Comparison of ENCODE assay signal across 1 cellular context in the genomic region with DNA sequence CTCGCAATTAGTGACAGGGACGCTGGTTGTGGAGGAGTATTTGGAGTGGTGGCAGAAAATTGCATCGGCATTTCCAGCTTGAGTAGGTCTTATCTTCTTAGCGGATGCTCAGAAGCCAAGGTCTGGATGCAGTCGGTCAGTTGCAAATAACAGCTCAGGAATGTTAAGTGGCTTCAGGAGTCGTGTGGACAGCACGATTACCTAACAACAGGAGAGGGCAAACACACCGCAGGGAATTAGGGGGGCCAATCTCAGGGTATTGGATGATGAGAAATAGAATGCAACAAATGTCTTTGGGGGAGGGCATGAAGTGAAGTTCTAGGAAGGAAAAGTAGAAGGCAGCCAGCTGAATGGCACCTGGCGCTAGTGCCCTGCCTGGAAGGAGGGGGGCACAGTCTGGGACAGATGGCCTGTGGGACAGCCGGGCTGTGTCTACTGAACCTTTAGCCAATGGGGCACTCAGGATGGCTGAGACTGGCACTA.
A peak's percentile ranks its signal among the peaks of the same experiment; 100 is the strongest.
TF ChIP-seq lines count a peak whose summit lies in the region.

No MANE protein-coding gene starts in this region.

TF ChIP-seq in GM23338, 12 proteins besides CTCF, POLR2A, EP300 and RAD21 (continued from another document):
- TF ChIP-seq, protein P1, sequence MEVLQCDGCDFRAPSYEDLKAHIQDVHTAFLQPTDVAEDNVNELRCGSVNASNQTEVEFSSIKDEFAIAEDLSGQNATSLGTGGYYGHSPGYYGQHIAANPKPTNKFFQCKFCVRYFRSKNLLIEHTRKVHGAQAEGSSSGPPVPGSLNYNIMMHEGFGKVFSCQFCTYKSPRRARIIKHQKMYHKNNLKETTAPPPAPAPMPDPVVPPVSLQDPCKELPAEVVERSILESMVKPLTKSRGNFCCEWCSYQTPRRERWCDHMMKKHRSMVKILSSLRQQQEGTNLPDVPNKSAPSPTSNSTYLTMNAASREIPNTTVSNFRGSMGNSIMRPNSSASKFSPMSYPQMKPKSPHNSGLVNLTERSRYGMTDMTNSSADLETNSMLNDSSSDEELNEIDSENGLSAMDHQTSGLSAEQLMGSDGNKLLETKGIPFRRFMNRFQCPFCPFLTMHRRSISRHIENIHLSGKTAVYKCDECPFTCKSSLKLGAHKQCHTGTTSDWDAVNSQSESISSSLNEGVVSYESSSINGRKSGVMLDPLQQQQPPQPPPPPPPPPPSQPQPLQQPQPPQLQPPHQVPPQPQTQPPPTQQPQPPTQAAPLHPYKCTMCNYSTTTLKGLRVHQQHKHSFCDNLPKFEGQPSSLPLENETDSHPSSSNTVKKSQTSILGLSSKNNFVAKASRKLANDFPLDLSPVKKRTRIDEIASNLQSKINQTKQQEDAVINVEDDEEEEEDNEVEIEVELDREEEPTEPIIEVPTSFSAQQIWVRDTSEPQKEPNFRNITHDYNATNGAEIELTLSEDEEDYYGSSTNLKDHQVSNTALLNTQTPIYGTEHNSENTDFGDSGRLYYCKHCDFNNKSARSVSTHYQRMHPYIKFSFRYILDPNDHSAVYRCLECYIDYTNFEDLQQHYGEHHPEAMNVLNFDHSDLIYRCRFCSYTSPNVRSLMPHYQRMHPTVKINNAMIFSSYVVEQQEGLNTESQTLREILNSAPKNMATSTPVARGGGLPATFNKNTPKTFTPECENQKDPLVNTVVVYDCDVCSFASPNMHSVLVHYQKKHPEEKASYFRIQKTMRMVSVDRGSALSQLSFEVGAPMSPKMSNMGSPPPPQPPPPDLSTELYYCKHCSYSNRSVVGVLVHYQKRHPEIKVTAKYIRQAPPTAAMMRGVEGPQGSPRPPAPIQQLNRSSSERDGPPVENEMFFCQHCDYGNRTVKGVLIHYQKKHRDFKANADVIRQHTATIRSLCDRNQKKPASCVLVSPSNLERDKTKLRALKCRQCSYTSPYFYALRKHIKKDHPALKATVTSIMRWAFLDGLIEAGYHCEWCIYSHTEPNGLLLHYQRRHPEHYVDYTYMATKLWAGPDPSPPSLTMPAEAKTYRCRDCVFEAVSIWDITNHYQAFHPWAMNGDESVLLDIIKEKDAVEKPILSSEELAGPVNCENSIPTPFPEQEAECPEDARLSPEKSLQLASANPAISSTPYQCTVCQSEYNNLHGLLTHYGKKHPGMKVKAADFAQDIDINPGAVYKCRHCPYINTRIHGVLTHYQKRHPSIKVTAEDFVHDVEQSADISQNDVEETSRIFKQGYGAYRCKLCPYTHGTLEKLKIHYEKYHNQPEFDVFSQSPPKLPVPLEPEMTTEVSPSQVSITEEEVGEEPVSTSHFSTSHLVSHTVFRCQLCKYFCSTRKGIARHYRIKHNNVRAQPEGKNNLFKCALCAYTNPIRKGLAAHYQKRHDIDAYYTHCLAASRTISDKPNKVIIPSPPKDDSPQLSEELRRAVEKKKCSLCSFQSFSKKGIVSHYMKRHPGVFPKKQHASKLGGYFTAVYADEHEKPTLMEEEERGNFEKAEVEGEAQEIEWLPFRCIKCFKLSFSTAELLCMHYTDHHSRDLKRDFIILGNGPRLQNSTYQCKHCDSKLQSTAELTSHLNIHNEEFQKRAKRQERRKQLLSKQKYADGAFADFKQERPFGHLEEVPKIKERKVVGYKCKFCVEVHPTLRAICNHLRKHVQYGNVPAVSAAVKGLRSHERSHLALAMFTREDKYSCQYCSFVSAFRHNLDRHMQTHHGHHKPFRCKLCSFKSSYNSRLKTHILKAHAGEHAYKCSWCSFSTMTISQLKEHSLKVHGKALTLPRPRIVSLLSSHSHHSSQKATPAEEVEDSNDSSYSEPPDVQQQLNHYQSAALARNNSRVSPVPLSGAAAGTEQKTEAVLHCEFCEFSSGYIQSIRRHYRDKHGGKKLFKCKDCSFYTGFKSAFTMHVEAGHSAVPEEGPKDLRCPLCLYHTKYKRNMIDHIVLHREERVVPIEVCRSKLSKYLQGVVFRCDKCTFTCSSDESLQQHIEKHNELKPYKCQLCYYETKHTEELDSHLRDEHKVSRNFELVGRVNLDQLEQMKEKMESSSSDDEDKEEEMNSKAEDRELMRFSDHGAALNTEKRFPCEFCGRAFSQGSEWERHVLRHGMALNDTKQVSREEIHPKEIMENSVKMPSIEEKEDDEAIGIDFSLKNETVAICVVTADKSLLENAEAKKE (CRISPR knock-in tag; IDR thresholded peaks at IDR 0.05), result peak; percentile 96
- TF ChIP-seq CREB1 (CRISPR knock-in tag; IDR thresholded peaks at IDR 0.05; ENCODE audit: low read depth) (peak; percentile 55; the same call in 1 of the 2 replicates), ZNF114 (CRISPR knock-in tag; IDR thresholded peaks at IDR 0.05) (0 out of 2 replicates have a peak, but pooled peaks have one; percentile 12)
- TF ChIP-seq, protein P2, sequence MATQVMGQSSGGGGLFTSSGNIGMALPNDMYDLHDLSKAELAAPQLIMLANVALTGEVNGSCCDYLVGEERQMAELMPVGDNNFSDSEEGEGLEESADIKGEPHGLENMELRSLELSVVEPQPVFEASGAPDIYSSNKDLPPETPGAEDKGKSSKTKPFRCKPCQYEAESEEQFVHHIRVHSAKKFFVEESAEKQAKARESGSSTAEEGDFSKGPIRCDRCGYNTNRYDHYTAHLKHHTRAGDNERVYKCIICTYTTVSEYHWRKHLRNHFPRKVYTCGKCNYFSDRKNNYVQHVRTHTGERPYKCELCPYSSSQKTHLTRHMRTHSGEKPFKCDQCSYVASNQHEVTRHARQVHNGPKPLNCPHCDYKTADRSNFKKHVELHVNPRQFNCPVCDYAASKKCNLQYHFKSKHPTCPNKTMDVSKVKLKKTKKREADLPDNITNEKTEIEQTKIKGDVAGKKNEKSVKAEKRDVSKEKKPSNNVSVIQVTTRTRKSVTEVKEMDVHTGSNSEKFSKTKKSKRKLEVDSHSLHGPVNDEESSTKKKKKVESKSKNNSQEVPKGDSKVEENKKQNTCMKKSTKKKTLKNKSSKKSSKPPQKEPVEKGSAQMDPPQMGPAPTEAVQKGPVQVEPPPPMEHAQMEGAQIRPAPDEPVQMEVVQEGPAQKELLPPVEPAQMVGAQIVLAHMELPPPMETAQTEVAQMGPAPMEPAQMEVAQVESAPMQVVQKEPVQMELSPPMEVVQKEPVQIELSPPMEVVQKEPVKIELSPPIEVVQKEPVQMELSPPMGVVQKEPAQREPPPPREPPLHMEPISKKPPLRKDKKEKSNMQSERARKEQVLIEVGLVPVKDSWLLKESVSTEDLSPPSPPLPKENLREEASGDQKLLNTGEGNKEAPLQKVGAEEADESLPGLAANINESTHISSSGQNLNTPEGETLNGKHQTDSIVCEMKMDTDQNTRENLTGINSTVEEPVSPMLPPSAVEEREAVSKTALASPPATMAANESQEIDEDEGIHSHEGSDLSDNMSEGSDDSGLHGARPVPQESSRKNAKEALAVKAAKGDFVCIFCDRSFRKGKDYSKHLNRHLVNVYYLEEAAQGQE (IDR thresholded peaks at IDR 0.05; ENCODE audit: unreplicated experiment), result no peak
